In genomic region chr2:177711472-177712276, GRCh38 we compare ENCODE assay signal across 22 cellular contexts.
"Had no signal": no experiment of that assay in that cellular context is flagged by ENCODE, and none has a peak within 500 bp of the region (broad histone marks: within the 10 kb centered on the region; RNA-seq: fewer than 3 reads in every experiment).

No MANE protein-coding gene starts in this region.

- H3K9me3 ChIP-seq: gastrocnemius medialis, heart left ventricle, mucosa of descending colon, neutrophil, tibial artery, vagina had no signal

- H3K27ac ChIP-seq: gastrocnemius medialis, heart left ventricle, neutrophil, tibial artery, vagina, VCaP had no signal

- DNase-seq: activated CD4-positive, alpha-beta T cell treated with anti-CD3 and anti-CD28 coated beads for 1 hour; activated gamma-delta T cell treated with Interleukin-2 at 50 U/mL for 16 hours; activated T-cell treated with anti-CD3 and anti-CD28 coated beads, Interleukin-2, amount 50 U/mL, for 72 hours; cerebellar nuclear complex; cortex of kidney; gastrocnemius medialis; heart left ventricle; kidney; left ventricle myocardium superior; mucosa of descending colon; naive thymus-derived CD4-positive, alpha-beta T cell; stimulated activated CD4-positive, alpha-beta T cell treated with anti-CD3 and anti-CD28 coated beads, Interleukin-2, amount 100 ng/mL, for 24 hours; stimulated activated naive CD8-positive, alpha-beta T cell treated with anti-CD3 and anti-CD28 coated beads, Interleukin-15, Interleukin-2, amounts not matched to agents 100 U/mL and 50 U/mL, for 24 hours; substantia nigra; tibial artery had no signal

- H3K4me1 Mint-ChIP-seq: memory B cell; naive thymus-derived CD4-positive, alpha-beta T cell had no signal

- H3K36me3 Mint-ChIP-seq: activated naive CD8-positive, alpha-beta T cell; memory B cell; naive thymus-derived CD4-positive, alpha-beta T cell had no signal

- H3K27me3 ChIP-seq: gastrocnemius medialis, vagina had no signal

- H3K4me3 ChIP-seq: gastrocnemius medialis, heart left ventricle, mucosa of descending colon, tibial artery, vagina had no signal

- H3K27ac Mint-ChIP-seq: activated naive CD8-positive, alpha-beta T cell; activated T-cell treated with anti-CD3 and anti-CD28 coated beads, Interleukin-2, amount 50 U/mL, for 72 hours; memory B cell; naive thymus-derived CD4-positive, alpha-beta T cell; T-helper 1 cell treated with Interleukin-12 subunit alpha and Interleukin-12 subunit beta and Interleukin-4 antibody, amounts not matched to agents 30 μg/mL and 1 μg/mL, for 36 hours had no signal

- H3K9me3 Mint-ChIP-seq: activated T-cell treated with anti-CD3 and anti-CD28 coated beads, Interleukin-2, amount 50 U/mL, for 72 hours; memory B cell; naive thymus-derived CD4-positive, alpha-beta T cell; T-helper 1 cell treated with Interleukin-12 subunit alpha and Interleukin-12 subunit beta and Interleukin-4 antibody, amounts not matched to agents 30 μg/mL and 1 μg/mL, for 36 hours had no signal

- H3K36me3 ChIP-seq: gastrocnemius medialis, heart left ventricle, neutrophil, tibial artery, vagina had no signal

- H3K4me1 ChIP-seq: gastrocnemius medialis, tibial artery, vagina had no signal

- H3K4me3 Mint-ChIP-seq: activated naive CD8-positive, alpha-beta T cell; activated T-cell treated with anti-CD3 and anti-CD28 coated beads, Interleukin-2, amount 50 U/mL, for 72 hours; memory B cell; naive thymus-derived CD4-positive, alpha-beta T cell; T-helper 1 cell treated with Interleukin-12 subunit alpha and Interleukin-12 subunit beta and Interleukin-4 antibody, amounts not matched to agents 30 μg/mL and 1 μg/mL, for 36 hours had no signal

- ATAC-seq: activated T-cell treated with anti-CD3 and anti-CD28 coated beads, Interleukin-2, amount 50 U/mL, for 72 hours; esophagus mucosa; gastrocnemius medialis; heart left ventricle; left ventricle myocardium superior; mucosa of descending colon; naive thymus-derived CD4-positive, alpha-beta T cell; stimulated activated naive CD8-positive, alpha-beta T cell treated with anti-CD3 and anti-CD28 coated beads, Interleukin-15, Interleukin-2, amounts not matched to agents 100 U/mL and 50 U/mL, for 24 hours had no signal

- H3K27me3 Mint-ChIP-seq: memory B cell had no signal
